In genomic region chr20:63957690-63958441, GRCh38 we compare ENCODE assay signal across 1 cellular context.
TF ChIP-seq lines count a peak whose summit lies in the region.

No MANE protein-coding gene starts in this region.

TF ChIP-seq in SK-N-SH treated with all-trans-retinoic acid at 6 μM for 48 hours, 23 proteins besides CTCF, POLR2A, EP300 and RAD21 (continued from another document):
- no peak for TF ChIP-seq PATZ1 (CRISPR knock-in tag; IDR thresholded peaks at IDR 0.05; ENCODE audit: borderline replicate concordance)
- no peak for TF ChIP-seq ESRRG (CRISPR knock-in tag; IDR thresholded peaks at IDR 0.05)
- no peak for TF ChIP-seq ZNF565 (CRISPR knock-in tag; conservative IDR thresholded peaks at IDR 0.05; ENCODE audit: low read depth)
- no peak for TF ChIP-seq BACH2 (CRISPR knock-in tag; IDR thresholded peaks at IDR 0.05; ENCODE audit: borderline replicate concordance)
- TF ChIP-seq POU6F1 (CRISPR knock-in tag; IDR thresholded peaks at IDR 0.05; ENCODE audit: borderline replicate concordance, low read depth): no peak
- no peak for TF ChIP-seq OSR1 (CRISPR knock-in tag; IDR thresholded peaks at IDR 0.05)
- TF ChIP-seq ZNF70 (CRISPR knock-in tag; IDR thresholded peaks at IDR 0.05): no peak
- TF ChIP-seq, protein P1, sequence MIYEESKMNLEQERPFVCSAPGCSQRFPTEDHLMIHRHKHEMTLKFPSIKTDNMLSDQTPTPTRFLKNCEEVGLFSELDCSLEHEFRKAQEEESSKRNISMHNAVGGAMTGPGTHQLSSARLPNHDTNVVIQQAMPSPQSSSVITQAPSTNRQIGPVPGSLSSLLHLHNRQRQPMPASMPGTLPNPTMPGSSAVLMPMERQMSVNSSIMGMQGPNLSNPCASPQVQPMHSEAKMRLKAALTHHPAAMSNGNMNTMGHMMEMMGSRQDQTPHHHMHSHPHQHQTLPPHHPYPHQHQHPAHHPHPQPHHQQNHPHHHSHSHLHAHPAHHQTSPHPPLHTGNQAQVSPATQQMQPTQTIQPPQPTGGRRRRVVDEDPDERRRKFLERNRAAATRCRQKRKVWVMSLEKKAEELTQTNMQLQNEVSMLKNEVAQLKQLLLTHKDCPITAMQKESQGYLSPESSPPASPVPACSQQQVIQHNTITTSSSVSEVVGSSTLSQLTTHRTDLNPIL (CRISPR knock-in tag; IDR thresholded peaks at IDR 0.05; ENCODE audit: low read depth): no peak
- TF ChIP-seq TOX (CRISPR knock-in tag; IDR thresholded peaks at IDR 0.05; ENCODE audit: borderline replicate concordance): no peak
- no peak for TF ChIP-seq ZNF8 (CRISPR knock-in tag; IDR thresholded peaks at IDR 0.05)
- TF ChIP-seq ZC3H10 (CRISPR knock-in tag; IDR thresholded peaks at IDR 0.05): no peak
- TF ChIP-seq GLIS3 (CRISPR knock-in tag; IDR thresholded peaks at IDR 0.05): no peak
- no peak for TF ChIP-seq RARB (CRISPR knock-in tag; IDR thresholded peaks at IDR 0.05)
- no peak for TF ChIP-seq ISL1 (CRISPR knock-in tag; IDR thresholded peaks at IDR 0.05)
- TF ChIP-seq ARNTL (CRISPR knock-in tag; IDR thresholded peaks at IDR 0.05; ENCODE audit: borderline replicate concordance, low read depth): no peak
- no peak for TF ChIP-seq SNAI2 (CRISPR knock-in tag; IDR thresholded peaks at IDR 0.05)
